Comparison of ENCODE assay signal across 24 cellular contexts in genomic region chr21:22399717-22400520, GRCh38.
"Had no signal": no experiment of that assay in that cellular context is flagged by ENCODE, and none has a peak within 500 bp of the region (broad histone marks: within the 10 kb centered on the region; RNA-seq: fewer than 3 reads in every experiment).

No MANE protein-coding gene starts in this region.

- H3K4me3 ChIP-seq: dorsolateral prefrontal cortex, gastrocnemius medialis, mucosa of descending colon, right atrium auricular region, sigmoid colon, stomach, thyroid gland had no signal

- H3K9me3 ChIP-seq: gastrocnemius medialis, mucosa of descending colon, neutrophil, right atrium auricular region, sigmoid colon, thyroid gland had no signal

- H3K4me1 Mint-ChIP-seq: mesothelial cell of epicardium; naive B cell; stimulated activated effector memory CD8-positive, alpha-beta T cell treated with anti-CD3 and anti-CD28 coated beads, Interleukin-12 subunit alpha, Interleukin-12 subunit beta, amount 100 ng/mL, for 72 hours had no signal

- H3K4me1 ChIP-seq: gastrocnemius medialis, parathyroid adenoma, right atrium auricular region, sigmoid colon, stomach, thyroid gland had no signal

- DNase-seq: dorsolateral prefrontal cortex; effector CD4-positive, alpha-beta T cell; foreskin fibroblast; gastrocnemius medialis; head of caudate nucleus; kidney; mesenchymal stem cell; mucosa of descending colon; naive B cell; sigmoid colon; stimulated activated CD4-positive, alpha-beta T cell treated with anti-CD3 and anti-CD28 coated beads, Interleukin-2, amount 100 ng/mL, for 24 hours; stimulated activated CD4-positive, alpha-beta T cell treated with anti-CD3 and anti-CD28 coated beads, Interleukin-4, amount 100 ng/mL, for 24 hours; stimulated activated naive CD4-positive, alpha-beta T cell treated with Interleukin-2 at 50 U/mL for 16 hours; stomach; thyroid gland had no signal

- H3K4me3 Mint-ChIP-seq: mesothelial cell of epicardium; naive B cell; natural killer cell treated with Interleukin-12 subunit alpha and Interleukin-12 subunit beta and Interleukin-15 and Interleukin-18, amount 100 ng/mL, for 72 hours; neural crest cell; stimulated activated effector memory CD8-positive, alpha-beta T cell treated with anti-CD3 and anti-CD28 coated beads, Interleukin-12 subunit alpha, Interleukin-12 subunit beta, amount 100 ng/mL, for 72 hours had no signal

- H3K36me3 Mint-ChIP-seq: naive B cell; stimulated activated effector memory CD8-positive, alpha-beta T cell treated with anti-CD3 and anti-CD28 coated beads, Interleukin-12 subunit alpha, Interleukin-12 subunit beta, amount 100 ng/mL, for 72 hours had no signal

- H3K27me3 Mint-ChIP-seq: naive B cell; natural killer cell treated with Interleukin-12 subunit alpha and Interleukin-12 subunit beta and Interleukin-15 and Interleukin-18, amount 100 ng/mL, for 72 hours; progenitor cell of endocrine pancreas had no signal

- H3K27me3 ChIP-seq: dorsolateral prefrontal cortex, gastrocnemius medialis, neutrophil, right atrium auricular region, sigmoid colon, stomach, thyroid gland had no signal

- H3K9ac ChIP-seq: parathyroid adenoma had no signal

- H3K27ac ChIP-seq: dorsolateral prefrontal cortex, epithelial cell of prostate, gastrocnemius medialis, neutrophil, parathyroid adenoma, right atrium auricular region, sigmoid colon, stomach, thyroid gland had no signal

- H3K27ac Mint-ChIP-seq: mesothelial cell of epicardium; naive B cell; natural killer cell treated with Interleukin-12 subunit alpha and Interleukin-12 subunit beta and Interleukin-15 and Interleukin-18, amount 100 ng/mL, for 72 hours; progenitor cell of endocrine pancreas; stimulated activated effector memory CD8-positive, alpha-beta T cell treated with anti-CD3 and anti-CD28 coated beads, Interleukin-12 subunit alpha, Interleukin-12 subunit beta, amount 100 ng/mL, for 72 hours had no signal

- H3K36me3 ChIP-seq: gastrocnemius medialis, neutrophil, right atrium auricular region, sigmoid colon, stomach, thyroid gland had no signal
